Comparison of ENCODE assay signal across 8 cellular contexts in the genomic region with DNA sequence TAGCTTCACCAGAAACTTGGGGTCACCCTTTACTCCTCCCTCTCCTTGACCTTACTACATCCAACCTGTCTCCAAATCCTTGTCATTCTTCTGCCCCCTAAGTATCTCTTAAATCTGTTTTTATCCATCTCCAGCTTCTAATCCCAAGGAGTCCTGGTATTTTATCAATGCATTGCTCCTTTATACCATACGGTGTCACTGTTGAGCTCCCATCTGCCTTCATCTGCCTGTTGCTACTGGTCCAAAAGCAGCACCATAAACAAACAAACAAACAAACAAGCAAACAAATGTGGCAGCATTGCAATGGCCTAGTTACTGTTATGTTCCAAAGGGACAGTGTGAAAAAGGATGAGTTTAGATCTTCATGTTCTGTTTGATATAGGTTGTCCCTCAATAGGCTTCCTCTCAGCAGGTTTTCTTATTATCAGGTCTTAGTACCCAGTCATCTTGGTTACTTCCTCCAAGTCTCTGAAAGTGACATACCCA. TPM values are rescaled to one million over a fixed set of nuclear protein-coding genes. Genes with fewer than 3 reads are reported as not detected.
DNase-seq lines count a peak whose midpoint lies in the region; ATAC-seq and TF ChIP-seq lines count a peak whose summit lies in the region.

No MANE protein-coding gene starts in this region.

- H3K27ac ChIP-seq in AG04450 (ENCODE audit: low read depth, low read length), result no peak overlapping the region
- no peak overlapping the region for H3K27ac ChIP-seq in Karpas-422 (ENCODE audit: low read length)
- H3K27ac ChIP-seq in neural progenitor cell, result no peak overlapping the region

- H3K36me3 Mint-ChIP-seq in neural progenitor cell, result peaks cover 1% of the 10 kb centered on the region

- H2AFZ ChIP-seq in Karpas-422 (ENCODE audit: low read length) (no peak overlapping the region), neural progenitor cell (replicated peaks) (no peak overlapping the region)

- no peaks in the 10 kb centered on the region for H3K79me2 ChIP-seq in Karpas-422 (ENCODE audit: low read length)
- no peaks in the 10 kb centered on the region for H3K79me2 ChIP-seq in neural progenitor cell (ENCODE audit: low read depth)

- H3K4me3 ChIP-seq in AG04450 (ENCODE audit: low read depth, low read length) (no peak overlapping the region), GM06990 (replicated peaks; ENCODE audit: low read depth, low read length) (no peak overlapping the region), Karpas-422 (ENCODE audit: low read length) (no peak overlapping the region), fibroblast of pulmonary artery (replicated peaks; ENCODE audit: low read depth, low read length) (no peak overlapping the region), neural progenitor cell (no peak overlapping the region)

- no peak for DNase-seq in AG04450 (ENCODE audit: low read depth, low spot score)
- no peak for DNase-seq in GM06990 (ENCODE audit: extremely low read depth, insufficient read length)
- DNase-seq in Karpas-422, result peak; percentile 66
- peak; percentile 44 for DNase-seq in SKM-1 treated with dmso at 0.1 percent for 144 hours (lab: John Stamatoyannopoulos, UW; ENCODE audit: unreplicated experiment)
- DNase-seq in fibroblast of pulmonary artery (ENCODE audit: low read depth), result peak; percentile 70
- peak; percentile 59 for DNase-seq in neural progenitor cell (ENCODE audit: low spot score)
- DNase-seq in stimulated activated CD4-positive, alpha-beta T cell treated with anti-CD3 and anti-CD28 coated beads, Interleukin-15, amount 100 ng/mL, for 24 hours, result no peak

- CTCF ChIA-PET in AG04450 (lab: Charles Lee), result interaction anchor here (0.6 to 5.5 kb wide), 54 partner anchors 9 to 1428 kb away, joined by 3 to 88 read pairs (median 6); partner anchors contain the start of genes DNHD1, MRPL17, TAF10 and TPP1

- H3K4me1 ChIP-seq in Karpas-422 (ENCODE audit: low read length) (peaks cover 11% of the 10 kb centered on the region), neural progenitor cell (no peaks in the 10 kb centered on the region)

- ATAC-seq in GM19023 (IDR thresholded peaks at IDR 0.05; ENCODE audit: unreplicated experiment), result no peak

- no peaks in the 10 kb centered on the region for H3K4me1 Mint-ChIP-seq in neural progenitor cell

- H3K9me3 ChIP-seq in AG04450 (ENCODE audit: control insufficient read depth, insufficient read depth, low read length) (no peaks in the 10 kb centered on the region), Karpas-422 (ENCODE audit: low read length) (no peaks in the 10 kb centered on the region), neural progenitor cell (ENCODE audit: low read depth) (no peaks in the 10 kb centered on the region)

- H3K36me3 ChIP-seq in GM06990 (ENCODE audit: control insufficient read depth, insufficient read depth, low read length) (peaks cover 5% of the 10 kb centered on the region), Karpas-422 (ENCODE audit: insufficient read depth, low read length) (no peaks in the 10 kb centered on the region), neural progenitor cell (no peaks in the 10 kb centered on the region)

- H3K27me3 Mint-ChIP-seq in neural progenitor cell (ENCODE audit: insufficient read depth, low read depth), result peaks cover 2% of the 10 kb centered on the region

- peaks cover 8% of the 10 kb centered on the region for H3F3A ChIP-seq in neural progenitor cell (ENCODE audit: low read depth)

- TF ChIP-seq CTCF in AG04450 (IDR thresholded peaks at IDR 0.05; ENCODE audit: low read depth, low read length), result peak; percentile 82
- TF ChIP-seq CTCF in GM06990 (IDR thresholded peaks at IDR 0.05; ENCODE audit: insufficient read depth, low read length, poor library complexity, severe bottlenecking), result peak; percentile 63
- TF ChIP-seq CTCF in fibroblast of pulmonary artery (IDR thresholded peaks at IDR 0.05; ENCODE audit: low read length, missing control alignments), result peak; percentile 88
- TF ChIP-seq CTCF in neural progenitor cell (IDR thresholded peaks at IDR 0.05), result peak; percentile 83

- POLR2A ChIA-PET in AG04450 (lab: Yijun Ruan, JAX), result interaction anchor here (1.2 kb wide), 1 partner anchor 80 kb away, joined by 3 read pairs; the partner anchor contains the start of gene TAF10

- no peaks in the 10 kb centered on the region for H3K9me3 Mint-ChIP-seq in neural progenitor cell

- no peak overlapping the region for H3K27ac Mint-ChIP-seq in neural progenitor cell

- H3K27me3 ChIP-seq in AG04450 (ENCODE audit: control insufficient read depth, insufficient read depth, low read length) (no peaks in the 10 kb centered on the region), GM06990 (replicated peaks; ENCODE audit: control insufficient read depth, insufficient read depth, low read length) (no peaks in the 10 kb centered on the region), Karpas-422 (ENCODE audit: low read length) (no peaks in the 10 kb centered on the region), neural progenitor cell (no peaks in the 10 kb centered on the region)

- H4K20me1 ChIP-seq in Karpas-422 (ENCODE audit: insufficient read depth, low read depth, low read length) (no peaks in the 10 kb centered on the region), neural progenitor cell (ENCODE audit: low read depth) (no peaks in the 10 kb centered on the region)

- no peak overlapping the region for H3K4me2 ChIP-seq in Karpas-422 (ENCODE audit: low read depth, low read length, poor library complexity, severe bottlenecking)
- H3K4me2 ChIP-seq in neural progenitor cell, result no peak overlapping the region

- no peak overlapping the region for H3K9ac ChIP-seq in Karpas-422 (ENCODE audit: low read length)
- H3K9ac ChIP-seq in neural progenitor cell, result no peak overlapping the region

- H3K4me3 Mint-ChIP-seq in neural progenitor cell, result no peak overlapping the region

- H3K9me2 ChIP-seq in Karpas-422 (replicated peaks; ENCODE audit: insufficient read depth, low read length), result no peaks in the 10 kb centered on the region

RNA-seq across cellular contexts. Expression of gene DNHD1, which starts 34.2 kb away (rescaled TPM):
- polyA plus RNA-seq in AG04450 (2011; rRNA removed), result 2.2 and 3.1 TPM in 2 replicates
- 8.4 and 8.9 TPM in 2 replicates for polyA minus RNA-seq in AG04450 (2011; rRNA and poly(A)+ RNA removed)
- 40.3 and 53.5 TPM in 2 replicates for total RNA-seq in Karpas-422 (2014; rRNA removed; shearing (Covaris generic); ENCODE audit: low replicate concordance)
- total RNA-seq in neural progenitor cell (ENCODE audit: low replicate concordance), result 5.0 and 8.6 TPM in 2 replicates

RNA-seq across cellular contexts. Expression of gene TIMM10B, which starts 50.0 kb away (rescaled TPM):
- 26.7 and 33.1 TPM in 2 replicates for polyA plus RNA-seq in AG04450 (2011; rRNA removed)
- polyA minus RNA-seq in AG04450 (2011; rRNA and poly(A)+ RNA removed), result 17.5 and 25.6 TPM in 2 replicates
- 36.3 and 57.2 TPM in 2 replicates for total RNA-seq in Karpas-422 (2014; rRNA removed; shearing (Covaris generic); ENCODE audit: low replicate concordance)
- total RNA-seq in neural progenitor cell (ENCODE audit: low replicate concordance), result 37.2 and 39.8 TPM in 2 replicates

RNA-seq across cellular contexts. Expression of gene ARFIP2, which starts 50.2 kb away (rescaled TPM):
- polyA plus RNA-seq in AG04450 (2011; rRNA removed), result 79.1 and 88.2 TPM in 2 replicates
- polyA minus RNA-seq in AG04450 (2011; rRNA and poly(A)+ RNA removed), result 60.1 and 62.3 TPM in 2 replicates
- total RNA-seq in Karpas-422 (2014; rRNA removed; shearing (Covaris generic); ENCODE audit: low replicate concordance), result 36.3 and 49.7 TPM in 2 replicates
- 40.2 and 50.5 TPM in 2 replicates for total RNA-seq in neural progenitor cell (ENCODE audit: low replicate concordance)

RNA-seq across cellular contexts. Expression of gene TRIM3, which starts 57.6 kb away (rescaled TPM):
- 10.5 and 11.7 TPM in 2 replicates for polyA plus RNA-seq in AG04450 (2011; rRNA removed)
- 10.9 and 15.3 TPM in 2 replicates for polyA minus RNA-seq in AG04450 (2011; rRNA and poly(A)+ RNA removed)
- 13.3 and 20.4 TPM in 2 replicates for total RNA-seq in Karpas-422 (2014; rRNA removed; shearing (Covaris generic); ENCODE audit: low replicate concordance)
- total RNA-seq in neural progenitor cell (ENCODE audit: low replicate concordance), result 16.1 and 19.9 TPM in 2 replicates

Comparison
In these comparisons a context has a peak if more than half of its experiments do, and no peak if none do; other contexts are left out.
1. DNase-seq: peak in Karpas-422 (single experiment), SKM-1 treated with dmso at 0.1 percent for 144 hours (single experiment), fibroblast of pulmonary artery (single experiment) and neural progenitor cell (single experiment); none in AG04450 (single experiment), GM06990 (single experiment) and stimulated activated CD4-positive, alpha-beta T cell treated with anti-CD3 and anti-CD28 coated beads, Interleukin-15, amount 100 ng/mL, for 24 hours (single experiment).
2. Peak in every context shown above with its lines, with median percentiles within 50 percentile points of each other: CTCF ChIP-seq.